Comparison of ENCODE assay signal across 30 cellular contexts in genomic region chr17:3589784-3590183, GRCh38.
"Had no signal": no experiment of that assay in that cellular context is flagged by ENCODE, and none has a peak within 500 bp of the region (broad histone marks: within the 10 kb centered on the region; RNA-seq: fewer than 3 reads in every experiment).

No MANE protein-coding gene starts in this region.

- H3K27ac Mint-ChIP-seq: activated CD8-positive, alpha-beta T cell treated with anti-CD3 and anti-CD28 coated beads for 36 hours; activated naive CD4-positive, alpha-beta T cell treated with anti-CD3 and anti-CD28 coated beads, Interleukin-2, amount 50 U/mL, for 24 hours; activated naive CD8-positive, alpha-beta T cell treated with anti-CD3 and anti-CD28 coated beads, Interleukin-2, amount 10 ng/mL, durations not matched to agents 7 days and 5 days; activated T-cell treated with anti-CD3 and anti-CD28 coated beads, Interleukin-2, amount 50 U/mL, for 24 hours; activated T-helper 2 cell treated with anti-CD3 and anti-CD28 coated beads, Interferon-gamma antibody, Interleukin-2, Interleukin-4, amounts not matched to agents 10 μg/mL and 5 μg/mL and 100 μg/mL, durations not matched to agents 14 hours and 24 hours and 36 hours had no signal

- ATAC-seq: activated CD8-positive, alpha-beta T cell treated with anti-CD3 and anti-CD28 coated beads for 36 hours; Right ventricle myocardium inferior had no signal

- H2AFZ ChIP-seq: PC-9 had no signal

- H3K4me1 ChIP-seq: ascending aorta had no signal

- H3K27ac ChIP-seq: ascending aorta, KMS-11, PC-9, RWPE1, WERI-Rb-1 had no signal

- H3K36me3 Mint-ChIP-seq: activated naive CD8-positive, alpha-beta T cell treated with anti-CD3 and anti-CD28 coated beads, Interleukin-2, amount 10 ng/mL, durations not matched to agents 7 days and 5 days had no signal

- H3K4me1 Mint-ChIP-seq: activated naive CD4-positive, alpha-beta T cell treated with anti-CD3 and anti-CD28 coated beads, Interleukin-2, amount 50 U/mL, for 24 hours; activated naive CD8-positive, alpha-beta T cell treated with anti-CD3 and anti-CD28 coated beads, Interleukin-2, amount 10 ng/mL, durations not matched to agents 7 days and 5 days had no signal

- DNase-seq: activated CD4-positive, alpha-beta T cell treated with anti-CD3 and anti-CD28 coated beads for 1 hour; activated CD4-positive, alpha-beta T cell treated with anti-CD3 and anti-CD28 coated beads for 48 hours; activated CD4-positive, alpha-beta T cell treated with anti-CD3 and anti-CD28 coated beads, Interleukin-2, amount 50 U/mL, for 4 hours; activated CD4-positive, CD25-positive, alpha-beta regulatory T cell; activated CD8-positive, alpha-beta T cell treated with anti-CD3 and anti-CD28 coated beads for 36 hours; activated gamma-delta T cell; activated naive CD4-positive, alpha-beta T cell treated with Interleukin-2 at 50 U/mL for 16 hours; activated naive CD8-positive, alpha-beta T cell treated with anti-CD3 and anti-CD28 coated beads, Interleukin-2, amount 10 ng/mL, durations not matched to agents 7 days and 5 days; activated T-cell treated with anti-CD3 and anti-CD28 coated beads, Interleukin-2, amount 50 U/mL, for 24 hours; amygdala; NCI-H1092 treated with DMSO at 0.1 percent for 48 hours; NCI-H1436; NCI-H1694; NCI-H1930; NCI-H2081 treated with DMSO at 0.1 percent for 48 hours; NCI-H345; NCI-H524 treated with DMSO at 0.1 percent for 48 hours; PC-9; SIG-M5; SW 1271; T-helper 1 cell; T1000; WERI-Rb-1 had no signal

- H3K9me3 ChIP-seq: ascending aorta had no signal

- H3K4me2 ChIP-seq: KMS-11, PC-9 had no signal

- H3K27me3 ChIP-seq: ascending aorta, cardiac muscle cell had no signal

- H3K4me3 Mint-ChIP-seq: activated CD8-positive, alpha-beta T cell treated with anti-CD3 and anti-CD28 coated beads for 36 hours; activated naive CD4-positive, alpha-beta T cell treated with anti-CD3 and anti-CD28 coated beads, Interleukin-2, amount 50 U/mL, for 24 hours; activated naive CD8-positive, alpha-beta T cell treated with anti-CD3 and anti-CD28 coated beads, Interleukin-2, amount 10 ng/mL, durations not matched to agents 7 days and 5 days; activated T-cell treated with anti-CD3 and anti-CD28 coated beads, Interleukin-2, amount 50 U/mL, for 24 hours had no signal

- H3K9me3 Mint-ChIP-seq: activated CD8-positive, alpha-beta T cell treated with anti-CD3 and anti-CD28 coated beads for 36 hours; activated naive CD4-positive, alpha-beta T cell treated with anti-CD3 and anti-CD28 coated beads, Interleukin-2, amount 50 U/mL, for 24 hours; activated naive CD8-positive, alpha-beta T cell treated with anti-CD3 and anti-CD28 coated beads, Interleukin-2, amount 10 ng/mL, durations not matched to agents 7 days and 5 days; activated T-cell treated with anti-CD3 and anti-CD28 coated beads, Interleukin-2, amount 50 U/mL, for 24 hours; activated T-helper 2 cell treated with anti-CD3 and anti-CD28 coated beads, Interferon-gamma antibody, Interleukin-2, Interleukin-4, amounts not matched to agents 10 μg/mL and 5 μg/mL and 100 μg/mL, durations not matched to agents 14 hours and 24 hours and 36 hours had no signal

- H3K4me3 ChIP-seq: ascending aorta, cardiac muscle cell, PC-9 had no signal

- H3K27me3 Mint-ChIP-seq: activated CD8-positive, alpha-beta T cell treated with anti-CD3 and anti-CD28 coated beads for 36 hours; activated naive CD4-positive, alpha-beta T cell treated with anti-CD3 and anti-CD28 coated beads, Interleukin-2, amount 50 U/mL, for 24 hours; activated naive CD8-positive, alpha-beta T cell treated with anti-CD3 and anti-CD28 coated beads, Interleukin-2, amount 10 ng/mL, durations not matched to agents 7 days and 5 days; activated T-cell treated with anti-CD3 and anti-CD28 coated beads, Interleukin-2, amount 50 U/mL, for 24 hours had no signal
